In the genomic region with DNA sequence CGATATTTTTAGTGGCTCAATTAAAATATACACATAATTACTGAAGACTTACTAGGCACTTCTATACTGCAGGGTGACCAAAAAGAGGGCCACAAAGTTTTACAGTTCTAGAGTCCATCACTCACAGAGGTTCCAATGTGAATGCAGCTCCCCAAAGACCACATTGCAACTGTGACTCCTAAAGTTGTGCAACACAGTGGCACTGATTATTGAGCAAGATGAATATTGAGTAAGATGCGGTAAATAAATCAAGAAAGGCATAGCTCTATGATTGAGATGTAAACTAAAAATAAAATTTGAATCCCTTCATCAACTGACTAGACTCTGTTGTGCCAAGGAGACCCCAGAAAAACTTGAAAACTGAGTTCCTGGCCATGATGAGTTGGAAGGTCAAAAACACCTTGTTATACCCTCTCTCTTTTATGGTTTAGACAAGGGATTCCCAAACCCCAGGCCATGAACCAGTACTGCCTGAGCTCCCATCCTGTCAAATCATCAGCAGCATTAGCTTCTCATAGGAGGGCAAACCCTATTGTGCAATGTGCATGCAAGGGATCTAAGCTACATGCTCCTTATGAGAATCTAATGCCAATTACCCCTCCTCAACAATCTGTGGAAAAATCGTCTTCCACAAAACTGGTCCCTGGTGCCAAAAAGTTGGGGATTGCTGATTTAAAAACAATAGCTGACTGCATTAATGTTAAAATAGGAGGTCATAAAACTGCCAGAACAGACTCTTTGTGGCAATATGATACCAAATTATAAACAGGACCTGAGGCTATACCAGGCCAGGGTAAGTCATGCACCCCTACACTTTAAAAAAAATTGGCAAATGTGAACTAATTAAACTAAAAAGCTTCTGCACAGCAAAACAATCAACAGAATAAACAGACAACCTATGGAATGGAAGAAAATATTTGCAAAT, we compare ENCODE assay signal across 29 cellular contexts.
A peak's percentile ranks its signal among the peaks of the same experiment; 100 is the strongest.
DNase-seq lines count a peak whose midpoint lies in the region; TF ChIP-seq lines count a peak whose summit lies in the region.
"Had no signal": no experiment of that assay in that cellular context is flagged by ENCODE, and none has a peak within 500 bp of the region (broad histone marks: within the 10 kb centered on the region; RNA-seq: fewer than 3 reads in every experiment).

No MANE protein-coding gene starts in this region.

- no peaks in the 10 kb centered on the region for H3K79me2 ChIP-seq in smooth muscle cell (ENCODE audit: low read depth)

- no peaks in the 10 kb centered on the region for H3K4me1 ChIP-seq in breast epithelium
- no peaks in the 10 kb centered on the region for H3K4me1 ChIP-seq in smooth muscle cell (ENCODE audit: low read depth)
- H3K4me1 ChIP-seq: BE2C, esophagus squamous epithelium, prostate gland, tibial nerve had no signal

- POLR2A ChIA-PET in MCF 10A (lab: Yijun Ruan, JAX): interaction anchor here (0.7 kb wide), 1 partner anchor 150 kb away, joined by 4 read pairs; no protein-coding TSS in a partner anchor

- 87% methylated on average over 3 of the region's 3 CpGs for WGBS in smooth muscle cell (ENCODE audit: low lambda C conversion rate)

- no peak overlapping the region for H3K4me2 ChIP-seq in smooth muscle cell
- H3K4me2 ChIP-seq: GM23338 had no signal

- H3K27me3 ChIP-seq in breast epithelium (no peaks in the 10 kb centered on the region), smooth muscle cell (ENCODE audit: low read depth) (no peaks in the 10 kb centered on the region)
- H3K27me3 ChIP-seq: BE2C, esophagus squamous epithelium, tibial nerve had no signal

- H3K4me1 Mint-ChIP-seq in MCF 10A (ENCODE audit: insufficient read depth, unreplicated experiment): peaks cover 9% of the 10 kb centered on the region
- H3K4me1 Mint-ChIP-seq: activated CD4-positive, alpha-beta T cell treated with anti-CD3 and anti-CD28 coated beads for 36 hours; central memory CD8-positive, alpha-beta T cell; GM23338; mesothelial cell of epicardium; naive B cell; T-helper 17 cell had no signal

- no peak for TF ChIP-seq POLR2A in breast epithelium (IDR thresholded peaks at IDR 0.05)

- H3K36me3 Mint-ChIP-seq in MCF 10A (ENCODE audit: insufficient read depth, unreplicated experiment): no peaks in the 10 kb centered on the region
- H3K36me3 Mint-ChIP-seq: activated naive CD8-positive, alpha-beta T cell; mesothelial cell of epicardium; naive B cell had no signal

- no peaks in the 10 kb centered on the region for H3F3A ChIP-seq in smooth muscle cell (ENCODE audit: low read depth)

- no TSS peak for BruUV-seq in MCF 10A (replicated peaks; lab: Mats Ljungman, UMichigan)

- no peaks in the 10 kb centered on the region for H3K36me3 ChIP-seq in breast epithelium
- no peaks in the 10 kb centered on the region for H3K36me3 ChIP-seq in smooth muscle cell (ENCODE audit: low read depth)
- H3K36me3 ChIP-seq: BE2C, esophagus squamous epithelium, prostate gland, tibial nerve had no signal

- H3K9me3 Mint-ChIP-seq in MCF 10A (ENCODE audit: unreplicated experiment): no peaks in the 10 kb centered on the region
- H3K9me3 Mint-ChIP-seq: central memory CD8-positive, alpha-beta T cell; GM23338 had no signal

- intact Hi-C loops in MCF 10A (cut with micrococcal nuclease): no loop called here
- intact Hi-C loops in breast epithelium (cut with DNase I; ENCODE audit: low total_unique reads): no loop called here

- no peaks in the 10 kb centered on the region for H4K20me1 ChIP-seq in smooth muscle cell (ENCODE audit: low read depth)

- H3K27ac ChIP-seq in breast epithelium (no peak overlapping the region), smooth muscle cell (ENCODE audit: low read depth) (no peak overlapping the region)
- H3K27ac ChIP-seq: esophagus squamous epithelium, prostate gland, SK-N-MC, skin epidermis, tibial nerve had no signal

- no peak overlapping the region for H2AFZ ChIP-seq in smooth muscle cell (ENCODE audit: low read depth)
- H2AFZ ChIP-seq: GM23338 had no signal

- H3K4me3 Mint-ChIP-seq in MCF 10A (ENCODE audit: unreplicated experiment): no peak overlapping the region
- H3K4me3 Mint-ChIP-seq: activated CD4-positive, alpha-beta T cell treated with anti-CD3 and anti-CD28 coated beads for 36 hours; activated CD8-positive, alpha-beta T cell treated with anti-CD3 and anti-CD28 coated beads, Interleukin-2, amount 10 ng/mL, durations not matched to agents 7 days and 5 days; activated naive CD8-positive, alpha-beta T cell; central memory CD8-positive, alpha-beta T cell; GM23338; mesothelial cell of epicardium; naive B cell; T-helper 17 cell had no signal

- CTCF ChIA-PET in MCF 10A (lab: Yijun Ruan, JAX): interaction anchor here (0.5 to 1.3 kb wide), 2 partner anchors 33 to 71 kb away, joined by 3 read pairs; no protein-coding TSS in a partner anchor

- no peak overlapping the region for H3K4me3 ChIP-seq in breast epithelium
- no peak overlapping the region for H3K4me3 ChIP-seq in cardiac fibroblast (replicated peaks in 1 of 2; ENCODE audit: low read depth in 2 of 2, low read length in 2 of 2)
- H3K4me3 ChIP-seq in skeletal muscle cell (ENCODE audit: low read depth, low read length): no peak overlapping the region
- H3K4me3 ChIP-seq in smooth muscle cell: no peak overlapping the region
- H3K4me3 ChIP-seq: esophagus squamous epithelium, GM23338, prostate gland, SK-N-MC, skin epidermis, tibial nerve had no signal

- no peak overlapping the region for H3K27ac Mint-ChIP-seq in MCF 10A (ENCODE audit: low read depth, unreplicated experiment)
- H3K27ac Mint-ChIP-seq: activated CD4-positive, alpha-beta T cell treated with anti-CD3 and anti-CD28 coated beads for 36 hours; activated CD8-positive, alpha-beta T cell treated with anti-CD3 and anti-CD28 coated beads, Interleukin-2, amount 10 ng/mL, durations not matched to agents 7 days and 5 days; activated naive CD8-positive, alpha-beta T cell; GM23338; mesothelial cell of epicardium; naive B cell; T-helper 17 cell had no signal

- H3K9me3 ChIP-seq in breast epithelium: no peaks in the 10 kb centered on the region
- no peaks in the 10 kb centered on the region for H3K9me3 ChIP-seq in smooth muscle cell (replicated peaks; ENCODE audit: low read depth)
- H3K9me3 ChIP-seq: BE2C, esophagus squamous epithelium, prostate gland, tibial nerve had no signal

- H3K9ac ChIP-seq in smooth muscle cell (ENCODE audit: low read depth): no peak overlapping the region

- no peak for TF ChIP-seq CTCF in MCF 10A (IDR thresholded peaks at IDR 0.05; ENCODE audit: unreplicated experiment)
- no peak for TF ChIP-seq CTCF in breast epithelium (IDR thresholded peaks at IDR 0.05)
- no peak for TF ChIP-seq CTCF in cardiac fibroblast (IDR thresholded peaks at IDR 0.05; ENCODE audit: low read depth, low read length)
- no peak for TF ChIP-seq CTCF in smooth muscle cell (IDR thresholded peaks at IDR 0.05; ENCODE audit: borderline replicate concordance, insufficient read depth, poor library complexity, severe bottlenecking)

- H3K27me3 Mint-ChIP-seq in MCF 10A (ENCODE audit: insufficient read depth, unreplicated experiment): no peaks in the 10 kb centered on the region
- H3K27me3 Mint-ChIP-seq: activated CD4-positive, alpha-beta T cell treated with anti-CD3 and anti-CD28 coated beads for 36 hours; activated naive CD8-positive, alpha-beta T cell; central memory CD8-positive, alpha-beta T cell; naive B cell; T-helper 17 cell had no signal

- peak; percentile 73 for DNase-seq in MCF 10A (ENCODE audit: unreplicated experiment)
- DNase-seq in breast epithelium (ENCODE audit: low spot score in 2 of 2): no peak
- peak; percentile 68 to 82 for DNase-seq in NOMO-1 (lab: John Stamatoyannopoulos, UW; ENCODE audit: unreplicated experiment in 2 of 2)
- peak; percentile 12 to 60 for DNase-seq in cardiac fibroblast (ENCODE audit: low read depth in 2 of 2)
- DNase-seq in skeletal muscle cell (ENCODE audit: low read depth): peak; percentile 31
- DNase-seq in smooth muscle cell (lab: John Stamatoyannopoulos, UW; ENCODE audit: unreplicated experiment): no peak
- DNase-seq in ureter (ENCODE audit: low spot score): no peak
- DNase-seq in NCI-H2227 (lab: John Stamatoyannopoulos, UW; ENCODE audit: unreplicated experiment): no peak
- DNase-seq: activated CD4-positive, alpha-beta T cell treated with anti-CD3 and anti-CD28 coated beads for 36 hours; activated CD8-positive, alpha-beta T cell treated with anti-CD3 and anti-CD28 coated beads, Interleukin-2, amount 10 ng/mL, durations not matched to agents 7 days and 5 days; BE2C; dermis blood vessel endothelial cell; esophagus squamous epithelium; left ventricle myocardium superior; MM.1S; naive B cell; NCI-H1694; NCI-H526 treated with DMSO at 0.1 percent for 48 hours; RPMI8226; stimulated activated CD4-positive, alpha-beta T cell treated with anti-CD3 and anti-CD28 coated beads, Interleukin-2, amount 100 ng/mL, for 24 hours; T-helper 17 cell had no signal

Comparison
In these comparisons a context has a peak if more than half of its experiments do, and no peak if none do; other contexts are left out.
1. DNase-seq: peak in MCF 10A (single experiment), NOMO-1 (2 of 2), cardiac fibroblast (2 of 2) and skeletal muscle cell (single experiment); none in breast epithelium (0 of 2), smooth muscle cell (single experiment), ureter (single experiment) and NCI-H2227 (single experiment).